1 cellular context compared by ENCODE assay signal in the genomic region with DNA sequence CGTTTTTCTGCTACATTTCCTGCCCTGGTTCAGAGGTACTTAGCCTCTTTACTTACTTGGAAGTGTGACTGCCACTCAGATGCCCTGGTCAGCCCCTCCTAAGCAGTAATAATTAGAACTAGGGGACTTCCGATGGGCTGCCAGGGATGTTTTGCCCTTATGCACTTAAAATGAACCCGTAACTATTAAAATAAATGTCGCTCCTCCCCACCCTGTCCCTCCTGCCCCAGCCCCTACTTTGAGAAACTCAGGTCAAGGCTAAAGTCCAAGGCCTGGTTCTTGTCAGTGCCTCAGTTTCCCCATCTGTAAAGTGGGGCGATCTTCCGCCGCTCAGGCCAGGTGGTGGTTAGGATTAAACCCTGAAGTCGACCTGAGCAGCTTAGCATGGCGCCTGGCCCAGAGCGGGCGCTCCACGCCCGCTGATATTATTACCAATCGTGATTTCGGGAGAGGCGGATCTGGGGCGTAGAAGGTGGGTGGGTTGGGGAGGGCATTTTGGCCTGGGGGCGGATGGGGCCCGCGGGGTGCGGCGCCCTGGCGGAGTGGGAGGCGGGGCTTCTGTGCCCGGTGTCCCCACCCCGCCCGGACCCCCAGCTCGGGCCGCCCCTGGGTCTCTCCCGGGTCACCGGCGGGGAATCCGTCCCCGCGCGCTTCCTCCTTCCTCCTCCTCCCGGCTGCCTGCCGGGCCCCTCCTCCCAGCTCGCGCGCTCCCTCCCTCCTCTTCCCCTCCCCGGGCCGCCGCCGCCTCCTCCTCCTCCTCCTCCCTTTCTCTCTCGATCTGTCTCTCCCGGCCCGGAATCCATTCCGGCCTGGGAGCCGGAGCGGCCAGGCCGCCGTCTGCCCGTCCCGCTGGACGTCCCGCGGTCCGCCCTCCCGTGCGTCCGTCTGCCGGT.
A peak's percentile ranks its signal among the peaks of the same experiment; 100 is the strongest.
TF ChIP-seq lines count a peak whose summit lies in the region.

A gene (plus strand): TSS at position 802 of the 893 bp plus-strand sequence. CDS start 38,014 bp downstream, outside the sequence.

TF ChIP-seq in HepG2, 621 proteins besides CTCF, POLR2A, EP300 and RAD21 (continued from another document and continues in another):
- TF ChIP-seq, protein P1, sequence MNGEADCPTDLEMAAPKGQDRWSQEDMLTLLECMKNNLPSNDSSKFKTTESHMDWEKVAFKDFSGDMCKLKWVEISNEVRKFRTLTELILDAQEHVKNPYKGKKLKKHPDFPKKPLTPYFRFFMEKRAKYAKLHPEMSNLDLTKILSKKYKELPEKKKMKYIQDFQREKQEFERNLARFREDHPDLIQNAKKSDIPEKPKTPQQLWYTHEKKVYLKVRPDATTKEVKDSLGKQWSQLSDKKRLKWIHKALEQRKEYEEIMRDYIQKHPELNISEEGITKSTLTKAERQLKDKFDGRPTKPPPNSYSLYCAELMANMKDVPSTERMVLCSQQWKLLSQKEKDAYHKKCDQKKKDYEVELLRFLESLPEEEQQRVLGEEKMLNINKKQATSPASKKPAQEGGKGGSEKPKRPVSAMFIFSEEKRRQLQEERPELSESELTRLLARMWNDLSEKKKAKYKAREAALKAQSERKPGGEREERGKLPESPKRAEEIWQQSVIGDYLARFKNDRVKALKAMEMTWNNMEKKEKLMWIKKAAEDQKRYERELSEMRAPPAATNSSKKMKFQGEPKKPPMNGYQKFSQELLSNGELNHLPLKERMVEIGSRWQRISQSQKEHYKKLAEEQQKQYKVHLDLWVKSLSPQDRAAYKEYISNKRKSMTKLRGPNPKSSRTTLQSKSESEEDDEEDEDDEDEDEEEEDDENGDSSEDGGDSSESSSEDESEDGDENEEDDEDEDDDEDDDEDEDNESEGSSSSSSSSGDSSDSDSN (CRISPR knock-in tag; IDR thresholded peaks at IDR 0.05), result peak; percentile 51; the same call in 1 of the 2 replicates
- no peak for TF ChIP-seq THYN1 (CRISPR knock-in tag; IDR thresholded peaks at IDR 0.05; ENCODE audit: borderline replicate concordance, low read depth)
- TF ChIP-seq ZNF775 (CRISPR knock-in tag; IDR thresholded peaks at IDR 0.05; ENCODE audit: borderline replicate concordance), result no peak
- TF ChIP-seq MTA1 (CRISPR knock-in tag; IDR thresholded peaks at IDR 0.05; ENCODE audit: borderline replicate concordance), result peak; percentile 55; the same call in 1 of the 2 replicates
- peak; percentile 1 for TF ChIP-seq ASH2L (IDR thresholded peaks at IDR 0.05; ENCODE audit: insufficient read length, low read depth, low read length)
- TF ChIP-seq, protein P2, sequence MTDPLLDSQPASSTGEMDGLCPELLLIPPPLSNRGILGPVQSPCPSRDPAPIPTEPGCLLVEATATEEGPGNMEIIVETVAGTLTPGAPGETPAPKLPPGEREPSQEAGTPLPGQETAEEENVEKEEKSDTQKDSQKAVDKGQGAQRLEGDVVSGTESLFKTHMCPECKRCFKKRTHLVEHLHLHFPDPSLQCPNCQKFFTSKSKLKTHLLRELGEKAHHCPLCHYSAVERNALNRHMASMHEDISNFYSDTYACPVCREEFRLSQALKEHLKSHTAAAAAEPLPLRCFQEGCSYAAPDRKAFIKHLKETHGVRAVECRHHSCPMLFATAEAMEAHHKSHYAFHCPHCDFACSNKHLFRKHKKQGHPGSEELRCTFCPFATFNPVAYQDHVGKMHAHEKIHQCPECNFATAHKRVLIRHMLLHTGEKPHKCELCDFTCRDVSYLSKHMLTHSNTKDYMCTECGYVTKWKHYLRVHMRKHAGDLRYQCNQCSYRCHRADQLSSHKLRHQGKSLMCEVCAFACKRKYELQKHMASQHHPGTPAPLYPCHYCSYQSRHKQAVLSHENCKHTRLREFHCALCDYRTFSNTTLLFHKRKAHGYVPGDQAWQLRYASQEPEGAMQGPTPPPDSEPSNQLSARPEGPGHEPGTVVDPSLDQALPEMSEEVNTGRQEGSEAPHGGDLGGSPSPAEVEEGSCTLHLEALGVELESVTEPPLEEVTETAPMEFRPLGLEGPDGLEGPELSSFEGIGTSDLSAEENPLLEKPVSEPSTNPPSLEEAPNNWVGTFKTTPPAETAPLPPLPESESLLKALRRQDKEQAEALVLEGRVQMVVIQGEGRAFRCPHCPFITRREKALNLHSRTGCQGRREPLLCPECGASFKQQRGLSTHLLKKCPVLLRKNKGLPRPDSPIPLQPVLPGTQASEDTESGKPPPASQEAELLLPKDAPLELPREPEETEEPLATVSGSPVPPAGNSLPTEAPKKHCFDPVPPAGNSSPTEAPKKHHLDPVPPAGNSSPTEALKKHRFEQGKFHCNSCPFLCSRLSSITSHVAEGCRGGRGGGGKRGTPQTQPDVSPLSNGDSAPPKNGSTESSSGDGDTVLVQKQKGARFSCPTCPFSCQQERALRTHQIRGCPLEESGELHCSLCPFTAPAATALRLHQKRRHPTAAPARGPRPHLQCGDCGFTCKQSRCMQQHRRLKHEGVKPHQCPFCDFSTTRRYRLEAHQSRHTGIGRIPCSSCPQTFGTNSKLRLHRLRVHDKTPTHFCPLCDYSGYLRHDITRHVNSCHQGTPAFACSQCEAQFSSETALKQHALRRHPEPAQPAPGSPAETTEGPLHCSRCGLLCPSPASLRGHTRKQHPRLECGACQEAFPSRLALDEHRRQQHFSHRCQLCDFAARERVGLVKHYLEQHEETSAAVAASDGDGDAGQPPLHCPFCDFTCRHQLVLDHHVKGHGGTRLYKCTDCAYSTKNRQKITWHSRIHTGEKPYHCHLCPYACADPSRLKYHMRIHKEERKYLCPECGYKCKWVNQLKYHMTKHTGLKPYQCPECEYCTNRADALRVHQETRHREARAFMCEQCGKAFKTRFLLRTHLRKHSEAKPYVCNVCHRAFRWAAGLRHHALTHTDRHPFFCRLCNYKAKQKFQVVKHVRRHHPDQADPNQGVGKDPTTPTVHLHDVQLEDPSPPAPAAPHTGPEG (CRISPR knock-in tag; IDR thresholded peaks at IDR 0.05), result peak; percentile 79
- 0 out of 2 replicates have a peak, but pooled peaks have one; percentile 57 for TF ChIP-seq PRMT3 (CRISPR knock-in tag; IDR thresholded peaks at IDR 0.05; ENCODE audit: borderline replicate concordance, low read depth)
- no peak for TF ChIP-seq CEBPG (CRISPR knock-in tag; IDR thresholded peaks at IDR 0.05)
- TF ChIP-seq, protein P3, sequence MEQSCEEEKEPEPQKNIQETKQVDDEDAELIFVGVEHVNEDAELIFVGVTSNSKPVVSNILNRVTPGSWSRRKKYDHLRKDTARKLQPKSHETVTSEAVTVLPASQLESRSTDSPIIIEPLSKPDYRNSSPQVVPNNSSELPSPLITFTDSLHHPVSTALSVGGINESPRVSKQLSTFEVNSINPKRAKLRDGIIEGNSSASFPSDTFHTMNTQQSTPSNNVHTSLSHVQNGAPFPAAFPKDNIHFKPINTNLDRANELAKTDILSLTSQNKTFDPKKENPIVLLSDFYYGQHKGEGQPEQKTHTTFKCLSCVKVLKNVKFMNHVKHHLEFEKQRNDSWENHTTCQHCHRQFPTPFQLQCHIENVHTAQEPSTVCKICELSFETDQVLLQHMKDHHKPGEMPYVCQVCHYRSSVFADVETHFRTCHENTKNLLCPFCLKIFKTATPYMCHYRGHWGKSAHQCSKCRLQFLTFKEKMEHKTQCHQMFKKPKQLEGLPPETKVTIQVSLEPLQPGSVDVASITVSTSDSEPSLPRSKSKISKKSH (CRISPR knock-in tag; IDR thresholded peaks at IDR 0.05; ENCODE audit: borderline replicate concordance), result peak; percentile 57; the same call in 1 of the 2 replicates
- TF ChIP-seq ZNF264 (CRISPR knock-in tag; IDR thresholded peaks at IDR 0.05), result no peak
- TF ChIP-seq MXD4 (CRISPR knock-in tag; IDR thresholded peaks at IDR 0.05), result no peak
- TF ChIP-seq SUZ12 (IDR thresholded peaks at IDR 0.05; ENCODE audit: low read depth, low read length), result no peak
- TF ChIP-seq ZNF546 (CRISPR knock-in tag; conservative IDR thresholded peaks at IDR 0.05), result 0 out of 2 replicates have a peak, but pooled peaks have one; percentile 46
- TF ChIP-seq, protein P4, sequence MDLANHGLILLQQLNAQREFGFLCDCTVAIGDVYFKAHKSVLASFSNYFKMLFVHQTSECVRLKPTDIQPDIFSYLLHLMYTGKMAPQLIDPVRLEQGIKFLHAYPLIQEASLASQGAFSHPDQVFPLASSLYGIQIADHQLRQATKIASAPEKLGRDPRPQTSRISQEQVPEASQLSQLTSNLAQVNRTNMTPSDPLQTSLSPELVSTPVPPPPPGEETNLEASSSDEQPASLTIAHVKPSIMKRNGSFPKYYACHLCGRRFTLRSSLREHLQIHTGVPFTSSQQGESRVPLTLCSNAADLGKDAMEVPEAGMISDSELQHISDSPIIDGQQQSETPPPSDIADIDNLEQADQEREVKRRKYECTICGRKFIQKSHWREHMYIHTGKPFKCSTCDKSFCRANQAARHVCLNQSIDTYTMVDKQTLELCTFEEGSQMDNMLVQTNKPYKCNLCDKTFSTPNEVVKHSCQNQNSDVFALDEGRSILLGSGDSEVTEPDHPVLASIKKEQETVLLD (CRISPR knock-in tag; IDR thresholded peaks at IDR 0.05; ENCODE audit: low read depth), result peak; percentile 92
- no peak for TF ChIP-seq ZNF75D (CRISPR knock-in tag; IDR thresholded peaks at IDR 0.05; ENCODE audit: borderline replicate concordance)
- TF ChIP-seq ZKSCAN1 (IDR thresholded peaks at IDR 0.05; ENCODE audit: low read length), result no peak
- TF ChIP-seq GABPB1 (CRISPR knock-in tag; IDR thresholded peaks at IDR 0.05), result peak; percentile 77
- no peak for TF ChIP-seq TCF7 (IDR thresholded peaks at IDR 0.05; ENCODE audit: low read depth)
- TF ChIP-seq, protein P5, sequence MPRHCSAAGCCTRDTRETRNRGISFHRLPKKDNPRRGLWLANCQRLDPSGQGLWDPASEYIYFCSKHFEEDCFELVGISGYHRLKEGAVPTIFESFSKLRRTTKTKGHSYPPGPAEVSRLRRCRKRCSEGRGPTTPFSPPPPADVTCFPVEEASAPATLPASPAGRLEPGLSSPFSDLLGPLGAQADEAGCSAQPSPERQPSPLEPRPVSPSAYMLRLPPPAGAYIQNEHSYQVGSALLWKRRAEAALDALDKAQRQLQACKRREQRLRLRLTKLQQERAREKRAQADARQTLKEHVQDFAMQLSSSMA (CRISPR knock-in tag; IDR thresholded peaks at IDR 0.05), result no peak
- TF ChIP-seq ZFP62 (CRISPR knock-in tag; IDR thresholded peaks at IDR 0.05), result no peak
- no peak for TF ChIP-seq SOX13 (IDR thresholded peaks at IDR 0.05)
- peak in 1 of 2 experiments; percentile 14; a peak in 1 of 4 replicates for TF ChIP-seq SOX13 (CRISPR knock-in tag; conservative IDR thresholded peaks at IDR 0.05 in 1 of 2, IDR thresholded peaks at IDR 0.05 in 1 of 2)
- TF ChIP-seq, protein P6, sequence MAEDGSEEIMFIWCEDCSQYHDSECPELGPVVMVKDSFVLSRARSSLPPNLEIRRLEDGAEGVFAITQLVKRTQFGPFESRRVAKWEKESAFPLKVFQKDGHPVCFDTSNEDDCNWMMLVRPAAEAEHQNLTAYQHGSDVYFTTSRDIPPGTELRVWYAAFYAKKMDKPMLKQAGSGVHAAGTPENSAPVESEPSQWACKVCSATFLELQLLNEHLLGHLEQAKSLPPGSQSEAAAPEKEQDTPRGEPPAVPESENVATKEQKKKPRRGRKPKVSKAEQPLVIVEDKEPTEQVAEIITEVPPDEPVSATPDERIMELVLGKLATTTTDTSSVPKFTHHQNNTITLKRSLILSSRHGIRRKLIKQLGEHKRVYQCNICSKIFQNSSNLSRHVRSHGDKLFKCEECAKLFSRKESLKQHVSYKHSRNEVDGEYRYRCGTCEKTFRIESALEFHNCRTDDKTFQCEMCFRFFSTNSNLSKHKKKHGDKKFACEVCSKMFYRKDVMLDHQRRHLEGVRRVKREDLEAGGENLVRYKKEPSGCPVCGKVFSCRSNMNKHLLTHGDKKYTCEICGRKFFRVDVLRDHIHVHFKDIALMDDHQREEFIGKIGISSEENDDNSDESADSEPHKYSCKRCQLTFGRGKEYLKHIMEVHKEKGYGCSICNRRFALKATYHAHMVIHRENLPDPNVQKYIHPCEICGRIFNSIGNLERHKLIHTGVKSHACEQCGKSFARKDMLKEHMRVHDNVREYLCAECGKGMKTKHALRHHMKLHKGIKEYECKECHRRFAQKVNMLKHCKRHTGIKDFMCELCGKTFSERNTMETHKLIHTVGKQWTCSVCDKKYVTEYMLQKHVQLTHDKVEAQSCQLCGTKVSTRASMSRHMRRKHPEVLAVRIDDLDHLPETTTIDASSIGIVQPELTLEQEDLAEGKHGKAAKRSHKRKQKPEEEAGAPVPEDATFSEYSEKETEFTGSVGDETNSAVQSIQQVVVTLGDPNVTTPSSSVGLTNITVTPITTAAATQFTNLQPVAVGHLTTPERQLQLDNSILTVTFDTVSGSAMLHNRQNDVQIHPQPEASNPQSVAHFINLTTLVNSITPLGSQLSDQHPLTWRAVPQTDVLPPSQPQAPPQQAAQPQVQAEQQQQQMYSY (CRISPR knock-in tag; IDR thresholded peaks at IDR 0.05), result peak; percentile 90
- peak; percentile 37; the same call in 1 of the 2 replicates for TF ChIP-seq ZBTB42 (CRISPR knock-in tag; IDR thresholded peaks at IDR 0.05)
- TF ChIP-seq, protein P7, sequence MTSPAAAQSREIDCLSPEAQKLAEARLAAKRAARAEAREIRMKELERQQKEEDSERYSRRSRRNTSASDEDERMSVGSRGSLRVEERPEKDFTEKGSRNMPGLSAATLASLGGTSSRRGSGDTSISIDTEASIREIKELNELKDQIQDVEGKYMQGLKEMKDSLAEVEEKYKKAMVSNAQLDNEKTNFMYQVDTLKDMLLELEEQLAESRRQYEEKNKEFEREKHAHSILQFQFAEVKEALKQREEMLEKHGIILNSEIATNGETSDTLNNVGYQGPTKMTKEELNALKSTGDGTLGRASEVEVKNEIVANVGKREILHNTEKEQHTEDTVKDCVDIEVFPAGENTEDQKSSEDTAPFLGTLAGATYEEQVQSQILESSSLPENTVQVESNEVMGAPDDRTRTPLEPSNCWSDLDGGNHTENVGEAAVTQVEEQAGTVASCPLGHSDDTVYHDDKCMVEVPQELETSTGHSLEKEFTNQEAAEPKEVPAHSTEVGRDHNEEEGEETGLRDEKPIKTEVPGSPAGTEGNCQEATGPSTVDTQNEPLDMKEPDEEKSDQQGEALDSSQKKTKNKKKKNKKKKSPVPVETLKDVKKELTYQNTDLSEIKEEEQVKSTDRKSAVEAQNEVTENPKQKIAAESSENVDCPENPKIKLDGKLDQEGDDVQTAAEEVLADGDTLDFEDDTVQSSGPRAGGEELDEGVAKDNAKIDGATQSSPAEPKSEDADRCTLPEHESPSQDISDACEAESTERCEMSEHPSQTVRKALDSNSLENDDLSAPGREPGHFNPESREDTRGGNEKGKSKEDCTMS (CRISPR knock-in tag; conservative IDR thresholded peaks at IDR 0.05), result no peak
- TF ChIP-seq, protein P8, sequence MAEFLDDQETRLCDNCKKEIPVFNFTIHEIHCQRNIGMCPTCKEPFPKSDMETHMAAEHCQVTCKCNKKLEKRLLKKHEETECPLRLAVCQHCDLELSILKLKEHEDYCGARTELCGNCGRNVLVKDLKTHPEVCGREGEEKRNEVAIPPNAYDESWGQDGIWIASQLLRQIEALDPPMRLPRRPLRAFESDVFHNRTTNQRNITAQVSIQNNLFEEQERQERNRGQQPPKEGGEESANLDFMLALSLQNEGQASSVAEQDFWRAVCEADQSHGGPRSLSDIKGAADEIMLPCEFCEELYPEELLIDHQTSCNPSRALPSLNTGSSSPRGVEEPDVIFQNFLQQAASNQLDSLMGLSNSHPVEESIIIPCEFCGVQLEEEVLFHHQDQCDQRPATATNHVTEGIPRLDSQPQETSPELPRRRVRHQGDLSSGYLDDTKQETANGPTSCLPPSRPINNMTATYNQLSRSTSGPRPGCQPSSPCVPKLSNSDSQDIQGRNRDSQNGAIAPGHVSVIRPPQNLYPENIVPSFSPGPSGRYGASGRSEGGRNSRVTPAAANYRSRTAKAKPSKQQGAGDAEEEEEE (CRISPR knock-in tag; IDR thresholded peaks at IDR 0.05; ENCODE audit: borderline replicate concordance), result no peak
- TF ChIP-seq KDM5B (CRISPR knock-in tag; IDR thresholded peaks at IDR 0.05; ENCODE audit: borderline replicate concordance), result no peak
